Comparison of ENCODE assay signal across 8 cellular contexts in the genomic region with DNA sequence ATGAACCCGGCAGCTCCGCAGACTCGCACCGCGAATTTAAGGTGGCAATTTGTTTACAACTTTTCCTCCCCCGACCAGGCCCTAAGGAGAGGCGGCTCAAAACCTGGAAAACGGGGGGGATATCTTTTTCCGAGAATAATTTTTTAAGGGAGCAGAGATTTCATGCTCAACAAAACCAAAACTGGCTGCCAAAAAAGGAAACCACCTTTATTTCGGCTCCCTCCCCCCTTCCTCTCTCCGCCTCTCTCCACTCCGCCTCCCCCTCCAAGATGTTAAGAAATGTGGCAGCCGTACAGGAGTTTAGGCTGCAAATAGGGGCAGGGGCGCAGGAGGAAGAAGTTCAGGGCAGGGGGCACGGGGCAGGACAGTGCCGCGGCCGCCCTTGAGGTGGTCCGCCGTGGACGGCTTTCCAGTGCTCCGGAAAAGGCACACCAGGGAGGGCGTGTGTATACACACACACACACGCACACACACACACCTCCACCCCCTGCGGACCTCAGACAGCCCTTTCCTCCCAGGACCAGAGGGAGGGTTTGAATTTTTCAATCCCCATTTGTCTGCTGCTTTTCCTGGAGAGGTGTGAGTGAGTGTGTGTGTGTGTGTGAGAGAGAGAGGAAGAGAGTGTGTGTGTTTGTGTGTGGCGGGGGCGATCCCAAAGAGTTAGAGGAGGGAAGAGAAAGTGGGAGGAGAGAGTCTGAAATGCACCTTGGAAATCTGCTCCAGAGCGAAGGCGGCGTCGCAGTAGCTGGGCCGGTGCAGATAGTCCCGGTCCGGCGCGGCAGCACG. TPM values are rescaled to one million over a fixed set of nuclear protein-coding genes. Genes with fewer than 3 reads are reported as not detected.
DNase-seq lines count a peak whose midpoint lies in the region; ATAC-seq and TF ChIP-seq lines count a peak whose summit lies in the region.

No MANE protein-coding gene starts in this region.

- H3K9me2 ChIP-seq in GM23338 (ENCODE audit: insufficient read depth), result no peaks in the 10 kb centered on the region

- H3K27ac Mint-ChIP-seq in GM23338 (no peak overlapping the region; the same call in 1 of the 2 replicates), osteocyte (ENCODE audit: unreplicated experiment) (peak overlapping the region; percentile 91)

- 0 out of 2 replicates have a peak, but pooled peaks cover 8% of the 10 kb centered on the region for H3F3A ChIP-seq in GM23338 (replicated peaks; ENCODE audit: low read depth)

- H3K27me3 Mint-ChIP-seq in GM23338 (ENCODE audit: insufficient read depth, low read depth, poor library complexity) (peaks cover 45% of the 10 kb centered on the region), osteocyte (ENCODE audit: unreplicated experiment) (no peaks in the 10 kb centered on the region)

- peak overlapping the region; percentile 86 for H3K4me3 ChIP-seq in AG04449 (ENCODE audit: low read depth, low read length)
- peak overlapping the region; percentile 87 for H3K4me3 ChIP-seq in GM23338
- peak overlapping the region; percentile 99 for H3K4me3 ChIP-seq in OCI-LY3 (ENCODE audit: low read length)

- H3K4me1 ChIP-seq in GM23338 (ENCODE audit: insufficient read depth) (peaks cover 14% of the 10 kb centered on the region), OCI-LY3 (ENCODE audit: low read length) (peaks cover 28% of the 10 kb centered on the region)

- H3K36me3 Mint-ChIP-seq in GM23338 (ENCODE audit: low read depth), result peaks cover 4% of the 10 kb centered on the region; the same call in 2 of the 3 replicates
- H3K36me3 Mint-ChIP-seq in osteocyte (ENCODE audit: unreplicated experiment), result no peaks in the 10 kb centered on the region

- TF ChIP-seq CTCF in AG04449 (IDR thresholded peaks at IDR 0.05; ENCODE audit: insufficient read depth, low read length, missing control alignments) (no peak), GM23338 (conservative IDR thresholded peaks at IDR 0.05; ENCODE audit: low read depth in 2 of 2) (no peak), OCI-LY3 (IDR thresholded peaks at IDR 0.05; ENCODE audit: low read depth, low read length) (no peak), osteocyte (IDR thresholded peaks at IDR 0.05) (no peak)

- H3K79me2 ChIP-seq in GM23338 (replicated peaks; ENCODE audit: insufficient read depth), result peaks cover 44% of the 10 kb centered on the region
- peaks cover 49% of the 10 kb centered on the region for H3K79me2 ChIP-seq in OCI-LY3 (ENCODE audit: low read length)

- peaks cover 15% of the 10 kb centered on the region for H4K20me1 ChIP-seq in GM23338 (replicated peaks; ENCODE audit: insufficient read depth)
- H4K20me1 ChIP-seq in OCI-LY3 (ENCODE audit: insufficient read depth, low read length), result peaks cover 8% of the 10 kb centered on the region; the same call in 1 of the 2 replicates

- CTCF ChIA-PET in AG04449 (lab: Yijun Ruan, JAX), result no interaction called here

- DNase-seq in AG04449 (ENCODE audit: low read depth, low spot score) (no peak), GM23338 (ENCODE audit: low spot score) (peak; percentile 66), globus pallidus (ENCODE audit: low spot score) (peak; percentile 78), osteocyte (ENCODE audit: extremely low spot score, unreplicated experiment) (no peak)
- peak; percentile 46 for DNase-seq in activated naive CD4-positive, alpha-beta T cell treated with anti-CD3 and anti-CD28 coated beads, Interleukin-2, amount 50 U/mL, for 16 hours

- H3K4me3 Mint-ChIP-seq in GM23338 (peak overlapping the region; percentile 88), osteocyte (ENCODE audit: unreplicated experiment) (peak overlapping the region; percentile 93)

- H3K27ac ChIP-seq in GM23338 (ENCODE audit: low read depth) (peak overlapping the region; percentile 75), OCI-LY3 (ENCODE audit: low read length) (peak overlapping the region; percentile 78)

- H3K27me3 ChIP-seq in GM23338 (ENCODE audit: insufficient read depth), result peaks cover 3% of the 10 kb centered on the region; the same call in 1 of the 2 replicates
- H3K27me3 ChIP-seq in OCI-LY3 (ENCODE audit: low read depth, low read length), result no peaks in the 10 kb centered on the region

- 0 out of 3 replicates have a peak, but pooled peaks have one; percentile 0 for ATAC-seq in GM23338
- no peak for ATAC-seq in GM18870 (IDR thresholded peaks at IDR 0.05; ENCODE audit: unreplicated experiment)
- ATAC-seq in HG03175 (IDR thresholded peaks at IDR 0.05; ENCODE audit: unreplicated experiment), result no peak

- POLR2A ChIA-PET in AG04449 (lab: Yijun Ruan, JAX), result interaction anchor here (0.6 kb wide), 1 partner anchor 126 kb away, joined by 4 read pairs; no protein-coding TSS in a partner anchor

- H3K9me3 ChIP-seq in OCI-LY3 (ENCODE audit: insufficient read depth, low read length), result no peaks in the 10 kb centered on the region

- peaks cover 34% of the 10 kb centered on the region for H3K4me1 Mint-ChIP-seq in GM23338
- peaks cover 33% of the 10 kb centered on the region for H3K4me1 Mint-ChIP-seq in osteocyte (ENCODE audit: unreplicated experiment)

- peak overlapping the region; percentile 85 for H3K4me2 ChIP-seq in GM23338
- H3K4me2 ChIP-seq in OCI-LY3 (ENCODE audit: low read length), result peak overlapping the region; percentile 80

- H2AFZ ChIP-seq in GM23338 (no peak overlapping the region), OCI-LY3 (ENCODE audit: low read depth, low read length) (peak overlapping the region; percentile 20)

- H3K36me3 ChIP-seq in GM23338 (ENCODE audit: insufficient read depth) (peaks cover 6% of the 10 kb centered on the region; the same call in 1 of the 2 replicates), OCI-LY3 (replicated peaks; ENCODE audit: low read depth, low read length) (no peaks in the 10 kb centered on the region)

- H3K9ac ChIP-seq in OCI-LY3 (ENCODE audit: low read length), result peak overlapping the region; percentile 88

- H3K9me3 Mint-ChIP-seq in GM23338 (no peaks in the 10 kb centered on the region), osteocyte (ENCODE audit: unreplicated experiment) (no peaks in the 10 kb centered on the region)

TF ChIP-seq in GM23338, 12 proteins besides CTCF, POLR2A, EP300 and RAD21 (continues in another document):
- TF ChIP-seq JUNB (IDR thresholded peaks at IDR 0.05; ENCODE audit: unreplicated experiment) (no peak), POLR2AphosphoS5 (IDR thresholded peaks at IDR 0.05; ENCODE audit: low read depth) (peak; percentile 25; the same call in 1 of the 2 replicates), CREB1 (CRISPR knock-in tag; IDR thresholded peaks at IDR 0.05; ENCODE audit: low read depth) (no peak)
- TF ChIP-seq, protein P1, sequence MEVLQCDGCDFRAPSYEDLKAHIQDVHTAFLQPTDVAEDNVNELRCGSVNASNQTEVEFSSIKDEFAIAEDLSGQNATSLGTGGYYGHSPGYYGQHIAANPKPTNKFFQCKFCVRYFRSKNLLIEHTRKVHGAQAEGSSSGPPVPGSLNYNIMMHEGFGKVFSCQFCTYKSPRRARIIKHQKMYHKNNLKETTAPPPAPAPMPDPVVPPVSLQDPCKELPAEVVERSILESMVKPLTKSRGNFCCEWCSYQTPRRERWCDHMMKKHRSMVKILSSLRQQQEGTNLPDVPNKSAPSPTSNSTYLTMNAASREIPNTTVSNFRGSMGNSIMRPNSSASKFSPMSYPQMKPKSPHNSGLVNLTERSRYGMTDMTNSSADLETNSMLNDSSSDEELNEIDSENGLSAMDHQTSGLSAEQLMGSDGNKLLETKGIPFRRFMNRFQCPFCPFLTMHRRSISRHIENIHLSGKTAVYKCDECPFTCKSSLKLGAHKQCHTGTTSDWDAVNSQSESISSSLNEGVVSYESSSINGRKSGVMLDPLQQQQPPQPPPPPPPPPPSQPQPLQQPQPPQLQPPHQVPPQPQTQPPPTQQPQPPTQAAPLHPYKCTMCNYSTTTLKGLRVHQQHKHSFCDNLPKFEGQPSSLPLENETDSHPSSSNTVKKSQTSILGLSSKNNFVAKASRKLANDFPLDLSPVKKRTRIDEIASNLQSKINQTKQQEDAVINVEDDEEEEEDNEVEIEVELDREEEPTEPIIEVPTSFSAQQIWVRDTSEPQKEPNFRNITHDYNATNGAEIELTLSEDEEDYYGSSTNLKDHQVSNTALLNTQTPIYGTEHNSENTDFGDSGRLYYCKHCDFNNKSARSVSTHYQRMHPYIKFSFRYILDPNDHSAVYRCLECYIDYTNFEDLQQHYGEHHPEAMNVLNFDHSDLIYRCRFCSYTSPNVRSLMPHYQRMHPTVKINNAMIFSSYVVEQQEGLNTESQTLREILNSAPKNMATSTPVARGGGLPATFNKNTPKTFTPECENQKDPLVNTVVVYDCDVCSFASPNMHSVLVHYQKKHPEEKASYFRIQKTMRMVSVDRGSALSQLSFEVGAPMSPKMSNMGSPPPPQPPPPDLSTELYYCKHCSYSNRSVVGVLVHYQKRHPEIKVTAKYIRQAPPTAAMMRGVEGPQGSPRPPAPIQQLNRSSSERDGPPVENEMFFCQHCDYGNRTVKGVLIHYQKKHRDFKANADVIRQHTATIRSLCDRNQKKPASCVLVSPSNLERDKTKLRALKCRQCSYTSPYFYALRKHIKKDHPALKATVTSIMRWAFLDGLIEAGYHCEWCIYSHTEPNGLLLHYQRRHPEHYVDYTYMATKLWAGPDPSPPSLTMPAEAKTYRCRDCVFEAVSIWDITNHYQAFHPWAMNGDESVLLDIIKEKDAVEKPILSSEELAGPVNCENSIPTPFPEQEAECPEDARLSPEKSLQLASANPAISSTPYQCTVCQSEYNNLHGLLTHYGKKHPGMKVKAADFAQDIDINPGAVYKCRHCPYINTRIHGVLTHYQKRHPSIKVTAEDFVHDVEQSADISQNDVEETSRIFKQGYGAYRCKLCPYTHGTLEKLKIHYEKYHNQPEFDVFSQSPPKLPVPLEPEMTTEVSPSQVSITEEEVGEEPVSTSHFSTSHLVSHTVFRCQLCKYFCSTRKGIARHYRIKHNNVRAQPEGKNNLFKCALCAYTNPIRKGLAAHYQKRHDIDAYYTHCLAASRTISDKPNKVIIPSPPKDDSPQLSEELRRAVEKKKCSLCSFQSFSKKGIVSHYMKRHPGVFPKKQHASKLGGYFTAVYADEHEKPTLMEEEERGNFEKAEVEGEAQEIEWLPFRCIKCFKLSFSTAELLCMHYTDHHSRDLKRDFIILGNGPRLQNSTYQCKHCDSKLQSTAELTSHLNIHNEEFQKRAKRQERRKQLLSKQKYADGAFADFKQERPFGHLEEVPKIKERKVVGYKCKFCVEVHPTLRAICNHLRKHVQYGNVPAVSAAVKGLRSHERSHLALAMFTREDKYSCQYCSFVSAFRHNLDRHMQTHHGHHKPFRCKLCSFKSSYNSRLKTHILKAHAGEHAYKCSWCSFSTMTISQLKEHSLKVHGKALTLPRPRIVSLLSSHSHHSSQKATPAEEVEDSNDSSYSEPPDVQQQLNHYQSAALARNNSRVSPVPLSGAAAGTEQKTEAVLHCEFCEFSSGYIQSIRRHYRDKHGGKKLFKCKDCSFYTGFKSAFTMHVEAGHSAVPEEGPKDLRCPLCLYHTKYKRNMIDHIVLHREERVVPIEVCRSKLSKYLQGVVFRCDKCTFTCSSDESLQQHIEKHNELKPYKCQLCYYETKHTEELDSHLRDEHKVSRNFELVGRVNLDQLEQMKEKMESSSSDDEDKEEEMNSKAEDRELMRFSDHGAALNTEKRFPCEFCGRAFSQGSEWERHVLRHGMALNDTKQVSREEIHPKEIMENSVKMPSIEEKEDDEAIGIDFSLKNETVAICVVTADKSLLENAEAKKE (CRISPR knock-in tag; IDR thresholded peaks at IDR 0.05), result no peak

RNA-seq across cellular contexts. Expression of gene PTCH1, which starts 9.1 kb away (rescaled TPM):
- total RNA-seq in GM23338 (2014; rRNA removed; shearing (Covaris generic)), result 34.1 and 36.9 TPM in 2 replicates
- polyA plus RNA-seq in GM23338 (2016; fragmentation: Nextera tagmentation; extraction: Ambion mirVana), result 19.7 and 21.4 TPM in 2 replicates
- 16.2 and 16.9 TPM in 2 replicates for total RNA-seq in osteocyte

Comparison
In these comparisons a context has a peak if more than half of its experiments do, and no peak if none do; other contexts are left out.
1. DNase-seq: peak in GM23338 (single experiment), activated naive CD4-positive, alpha-beta T cell treated with anti-CD3 and anti-CD28 coated beads, Interleukin-2, amount 50 U/mL, for 16 hours (single experiment) and globus pallidus (single experiment); none in AG04449 (single experiment) and osteocyte (single experiment).
2. Peak in every context shown above with its lines, with median percentiles within 50 percentile points of each other: H3K4me3 ChIP-seq.